26 cellular contexts compared by ENCODE assay signal in the genomic region with DNA sequence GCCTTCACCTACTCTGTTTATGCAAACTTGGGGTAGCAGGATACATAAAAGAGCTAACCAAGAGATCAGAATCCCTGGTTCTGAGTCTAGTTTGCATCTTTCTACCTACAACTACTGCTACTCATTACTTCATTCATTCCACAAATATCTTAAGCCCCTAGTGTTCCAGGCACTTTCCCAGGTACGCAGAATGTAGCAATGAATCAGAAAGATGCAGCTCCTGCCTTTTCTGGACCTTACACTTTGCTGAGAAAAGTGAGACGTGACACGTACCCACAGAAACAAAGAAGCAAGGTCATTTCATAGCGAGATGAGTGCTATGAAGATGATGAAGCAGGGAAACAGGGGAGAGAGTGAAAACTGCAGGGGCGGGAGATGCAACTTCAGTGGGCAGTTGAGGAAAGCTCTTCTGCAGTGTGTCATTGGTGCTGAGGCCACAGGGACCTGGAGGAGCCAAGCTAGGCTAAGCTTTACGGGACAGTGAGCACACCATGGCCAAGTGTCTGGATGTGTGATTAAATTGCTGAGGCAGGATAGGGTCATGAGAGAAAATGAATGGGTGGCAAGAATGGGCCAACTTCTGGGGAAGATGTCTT.
DNase-seq lines count a peak whose midpoint lies in the region; ATAC-seq and TF ChIP-seq lines count a peak whose summit lies in the region.
"Had no signal": no experiment of that assay in that cellular context is flagged by ENCODE, and none has a peak within 500 bp of the region (broad histone marks: within the 10 kb centered on the region; RNA-seq: fewer than 3 reads in every experiment).

No MANE protein-coding gene starts in this region.

- 0 out of 4 replicates have a peak overlapping the region, but pooled peaks of 1 of the 2 experiments have one; percentile 44 for H4K8ac ChIP-seq in IMR-90 (ENCODE audit: low read depth in 2 of 2, low read length in 2 of 2)

- H3K56ac ChIP-seq in IMR-90 (ENCODE audit: extremely low read depth, insufficient read depth, low read length) = no peak overlapping the region

- no peak for TF ChIP-seq CTCF in IMR-90 (conservative IDR thresholded peaks at IDR 0.05; ENCODE audit: low read depth, low read length)

- peak overlapping the region; percentile 90; the same call in 1 of the 2 replicates for H2AK5ac ChIP-seq in IMR-90 (ENCODE audit: low read depth, low read length)

- H4K20me1 ChIP-seq in IMR-90 (ENCODE audit: insufficient read depth, low read length) = no peaks in the 10 kb centered on the region

- H3K14ac ChIP-seq in IMR-90 (replicated peaks; ENCODE audit: low read depth, low read length) = peak overlapping the region; percentile 35

- no peaks in the 10 kb centered on the region for H3K9me3 Mint-ChIP-seq in activated naive CD4-positive, alpha-beta T cell treated with anti-CD3 and anti-CD28 coated beads, Interleukin-2, amount 50 U/mL, for 72 hours
- peaks cover 3% of the 10 kb centered on the region for H3K9me3 Mint-ChIP-seq in activated naive CD4-positive, alpha-beta T cell treated with anti-CD3 and anti-CD28 coated beads, Interleukin-2, amount 10 ng/mL, durations not matched to agents 7 days and 5 days
- H3K9me3 Mint-ChIP-seq in activated T-helper 17 cell treated with anti-CD3 and anti-CD28 coated beads, Interleukin-2, amount 50 U/mL, for 72 hours = no peaks in the 10 kb centered on the region
- peaks cover 0 to 2% of the 10 kb centered on the region in 2 donors for H3K9me3 Mint-ChIP-seq in stimulated activated naive B cell treated with anti-CD40 and anti-IgM and Interleukin-4, amounts not matched to agents 10 μg/mL and 1 μg/mL and 100 μg/mL, for 72 hours
- H3K9me3 Mint-ChIP-seq: GM23338 had no signal

- no TSS peak for BruUV-seq in IMR-90 (replicated peaks; lab: Mats Ljungman, UMichigan)

- H2BK20ac ChIP-seq in IMR-90 (ENCODE audit: low read depth, low read length) = peak overlapping the region; percentile 39; the same call in 1 of the 2 replicates

- peak overlapping the region; percentile 30 for H3K4ac ChIP-seq in IMR-90 (ENCODE audit: low read depth, low read length)

- H3K9me1 ChIP-seq in IMR-90 (ENCODE audit: insufficient read depth, low read length) = peaks cover 7% of the 10 kb centered on the region; the same call in 1 of the 2 replicates

- H3K4me1 ChIP-seq in IMR-90 (ENCODE audit: control insufficient read depth, insufficient read depth, low read length) = peaks cover 11% of the 10 kb centered on the region
- H3K4me1 ChIP-seq: colonic mucosa had no signal

- H3K9ac ChIP-seq in IMR-90 (ENCODE audit: low read depth, low read length) = no peak overlapping the region

- H3K27ac ChIP-seq in IMR-90 (ENCODE audit: insufficient read depth, low read length) = no peak overlapping the region
- H3K27ac ChIP-seq: colonic mucosa, heart left ventricle, sigmoid colon, SK-N-MC had no signal

- H3K4me3 ChIP-seq in IMR-90 (ENCODE audit: insufficient read depth, low read depth, low read length) = no peak overlapping the region
- H3K4me3 ChIP-seq: colonic mucosa, GM12878, GM23338, heart left ventricle, sigmoid colon, SK-N-MC had no signal

- peak overlapping the region; percentile 42 for H4K91ac ChIP-seq in IMR-90 (ENCODE audit: insufficient read depth, low read depth, low read length)

- 86% methylated on average over 5 of the region's 6 CpGs; no CpG with 5 or more reads in 1 of the 2 experiments for WGBS in IMR-90 (ENCODE audit: extremely low coverage in 2 of 2, insufficient read length in 1 of 2), 2 experiments

- peak overlapping the region; percentile 9; the same call in 1 of the 2 replicates for H2BK120ac ChIP-seq in IMR-90 (ENCODE audit: low read depth, low read length)

- POLR2A ChIA-PET in IMR-90 (lab: Charles Lee; ENCODE audit: unreplicated experiment) = no interaction called here

- intact Hi-C loops in IMR-90 (cut with micrococcal nuclease) = no loop called here

- peak overlapping the region; percentile 6 for H2AFZ ChIP-seq in IMR-90 (replicated peaks; ENCODE audit: low read length, poor library complexity)

- H2BK15ac ChIP-seq in IMR-90 (ENCODE audit: low read depth, low read length) = peak overlapping the region; percentile 49; the same call in 1 of the 3 replicates

- dilution Hi-C loops in IMR-90 (cut with HindIII; ENCODE audit: low sequenced_read_pairs, unreplicated experiment) = no loop called here

- H3K4me1 Mint-ChIP-seq in activated naive CD4-positive, alpha-beta T cell treated with anti-CD3 and anti-CD28 coated beads, Interleukin-2, amount 10 ng/mL, durations not matched to agents 7 days and 5 days = peaks cover 15% of the 10 kb centered on the region
- peaks cover 20% of the 10 kb centered on the region for H3K4me1 Mint-ChIP-seq in activated T-helper 17 cell treated with anti-CD3 and anti-CD28 coated beads, Interleukin-2, amount 50 U/mL, for 72 hours
- peaks cover 12 to 15% of the 10 kb centered on the region in 2 donors for H3K4me1 Mint-ChIP-seq in stimulated activated naive B cell treated with anti-CD40 and anti-IgM and Interleukin-4, amounts not matched to agents 10 μg/mL and 1 μg/mL and 100 μg/mL, for 72 hours

- no peak overlapping the region for H4K5ac ChIP-seq in IMR-90 (ENCODE audit: low read depth, low read length)

- H3K9me3 ChIP-seq in IMR-90 (ENCODE audit: control insufficient read depth, insufficient read depth, low read length) = no peaks in the 10 kb centered on the region
- H3K9me3 ChIP-seq: colonic mucosa, sigmoid colon had no signal

- no peak overlapping the region for H2BK5ac ChIP-seq in IMR-90 (ENCODE audit: low read depth, low read length, poor library complexity, severe bottlenecking)

- peaks cover 60% of the 10 kb centered on the region for H3K27me3 Mint-ChIP-seq in activated naive CD4-positive, alpha-beta T cell treated with anti-CD3 and anti-CD28 coated beads, Interleukin-2, amount 10 ng/mL, durations not matched to agents 7 days and 5 days
- peaks cover 31% of the 10 kb centered on the region for H3K27me3 Mint-ChIP-seq in activated T-helper 17 cell treated with anti-CD3 and anti-CD28 coated beads, Interleukin-2, amount 50 U/mL, for 72 hours
- H3K27me3 Mint-ChIP-seq in stimulated activated naive B cell treated with anti-CD40 and anti-IgM and Interleukin-4, amounts not matched to agents 10 μg/mL and 1 μg/mL and 100 μg/mL, for 72 hours = no peaks in the 10 kb centered on the region
- H3K27me3 Mint-ChIP-seq: type B pancreatic cell had no signal

- in situ Hi-C loops in IMR-90 (cut with MboI; ENCODE audit: low sequenced_read_pairs) = no loop called here

- peak; percentile 50 to 67 for ATAC-seq in activated naive CD4-positive, alpha-beta T cell treated with anti-CD3 and anti-CD28 coated beads, Interleukin-2, amount 50 U/mL, for 72 hours
- no peak for ATAC-seq in IMR-90 (ENCODE audit: low read depth)
- peak; percentile 82 for ATAC-seq in activated T-helper 17 cell treated with anti-CD3 and anti-CD28 coated beads, Interleukin-2, amount 50 U/mL, for 72 hours (replicated peaks)
- peak; percentile 4 to 13 for ATAC-seq in stimulated activated naive B cell treated with anti-CD40 and anti-IgM and Interleukin-4, amounts not matched to agents 10 μg/mL and 1 μg/mL and 100 μg/mL, for 72 hours (replicated peaks)
- ATAC-seq in HG02610 (IDR thresholded peaks at IDR 0.05; ENCODE audit: unreplicated experiment) = no peak
- ATAC-seq: GM23338, heart left ventricle had no signal

- TF ChIP-seq RAD21 in IMR-90 (IDR thresholded peaks at IDR 0.05; ENCODE audit: low read length) = no peak

- no peaks in the 10 kb centered on the region for H3K27me3 ChIP-seq in IMR-90 (ENCODE audit: control insufficient read depth, insufficient read depth, low read length)
- H3K27me3 ChIP-seq: colonic mucosa, sigmoid colon had no signal

- H3K27ac Mint-ChIP-seq in activated naive CD4-positive, alpha-beta T cell treated with anti-CD3 and anti-CD28 coated beads, Interleukin-2, amount 50 U/mL, for 72 hours = no peak overlapping the region
- no peak overlapping the region for H3K27ac Mint-ChIP-seq in activated naive CD4-positive, alpha-beta T cell treated with anti-CD3 and anti-CD28 coated beads, Interleukin-2, amount 10 ng/mL, durations not matched to agents 7 days and 5 days
- H3K27ac Mint-ChIP-seq in activated T-helper 17 cell treated with anti-CD3 and anti-CD28 coated beads, Interleukin-2, amount 50 U/mL, for 72 hours = peak overlapping the region; percentile 80
- no peak overlapping the region for H3K27ac Mint-ChIP-seq in stimulated activated naive B cell treated with anti-CD40 and anti-IgM and Interleukin-4, amounts not matched to agents 10 μg/mL and 1 μg/mL and 100 μg/mL, for 72 hours
- H3K27ac Mint-ChIP-seq: CD4-positive, alpha-beta T cell; GM23338; nephron progenitor cell; type B pancreatic cell had no signal

- no peak overlapping the region for H2AK9ac ChIP-seq in IMR-90 (replicated peaks; ENCODE audit: low read depth, low read length, poor library complexity)

- no peaks in the 10 kb centered on the region for H3K79me1 ChIP-seq in IMR-90 (ENCODE audit: low read depth in 1 of 2, low read length in 2 of 2)

- CTCF ChIA-PET in activated naive CD4-positive, alpha-beta T cell treated with anti-CD3 and anti-CD28 coated beads, Interleukin-2, amount 10 ng/mL, durations not matched to agents 7 days and 5 days (lab: Charles Lee) = interaction anchor here (0.6 to 1.2 kb wide), 2 partner anchors 56 to 133 kb away, joined by 3 to 4 read pairs; no protein-coding TSS in a partner anchor
- CTCF ChIA-PET in IMR-90 (lab: Yijun Ruan, JAX) = no interaction called here

- no peak for TF ChIP-seq POLR2A in IMR-90 (IDR thresholded peaks at IDR 0.05; ENCODE audit: low read depth, low read length)

- no peak for DNase-seq in activated naive CD4-positive, alpha-beta T cell treated with anti-CD3 and anti-CD28 coated beads, Interleukin-2, amount 50 U/mL, for 72 hours (ENCODE audit: low spot score in 2 of 2)
- no peak for DNase-seq in activated naive CD4-positive, alpha-beta T cell treated with anti-CD3 and anti-CD28 coated beads, Interleukin-2, amount 10 ng/mL, durations not matched to agents 7 days and 5 days
- DNase-seq in IMR-90 (no peak), NCI-H1092 (lab: John Stamatoyannopoulos, UW) (no peak)
- DNase-seq in stimulated activated naive B cell treated with anti-CD40 and anti-IgM and Interleukin-4, amounts not matched to agents 10 μg/mL and 1 μg/mL and 100 μg/mL, for 72 hours = no peak
- no peak for DNase-seq in activated CD4-positive, CD25-positive, alpha-beta regulatory T cell treated with anti-CD3 and anti-CD28 coated beads, Interleukin-2, amount 50 U/mL, for 72 hours
- DNase-seq: activated CD4-positive, CD25-positive, alpha-beta regulatory T cell; CD4-positive, alpha-beta T cell; colonic mucosa; heart left ventricle; Karpas-422; midbrain; NCI-H1048; NCI-H2029 treated with DMSO at 0.1 percent for 48 hours; NCI-H446; nephron progenitor cell; NK-92 treated with Interleukin-12 subunit alpha and Interleukin-12 subunit beta, amount 100 ng/mL, for 24 hours; posterior cingulate gyrus; sigmoid colon; stimulated activated naive CD4-positive, alpha-beta T cell had no signal

- peaks cover 0 to 7% of the 10 kb centered on the region in 2 donors for H3K36me3 Mint-ChIP-seq in activated naive CD4-positive, alpha-beta T cell treated with anti-CD3 and anti-CD28 coated beads, Interleukin-2, amount 50 U/mL, for 72 hours
- H3K36me3 Mint-ChIP-seq in activated naive CD4-positive, alpha-beta T cell treated with anti-CD3 and anti-CD28 coated beads, Interleukin-2, amount 10 ng/mL, durations not matched to agents 7 days and 5 days = no peaks in the 10 kb centered on the region
- H3K36me3 Mint-ChIP-seq in activated T-helper 17 cell treated with anti-CD3 and anti-CD28 coated beads, Interleukin-2, amount 50 U/mL, for 72 hours (ENCODE audit: low read depth) = no peaks in the 10 kb centered on the region
- H3K36me3 Mint-ChIP-seq in stimulated activated naive B cell treated with anti-CD40 and anti-IgM and Interleukin-4, amounts not matched to agents 10 μg/mL and 1 μg/mL and 100 μg/mL, for 72 hours = no peaks in the 10 kb centered on the region

- H3K18ac ChIP-seq in IMR-90 (ENCODE audit: low read depth, low read length) = no peak overlapping the region

- H3K36me3 ChIP-seq in IMR-90 (ENCODE audit: control insufficient read depth, insufficient read depth, low read length) = no peaks in the 10 kb centered on the region
- H3K36me3 ChIP-seq: colonic mucosa, heart left ventricle, sigmoid colon had no signal

- H3K4me2 ChIP-seq in IMR-90 (ENCODE audit: low read depth, low read length) = no peak overlapping the region
- H3K4me2 ChIP-seq: GM23338 had no signal

- no peak overlapping the region for H3K23ac ChIP-seq in IMR-90 (ENCODE audit: low read depth, low read length)

- no peak overlapping the region for H3K4me3 Mint-ChIP-seq in activated naive CD4-positive, alpha-beta T cell treated with anti-CD3 and anti-CD28 coated beads, Interleukin-2, amount 10 ng/mL, durations not matched to agents 7 days and 5 days
- H3K4me3 Mint-ChIP-seq in activated T-helper 17 cell treated with anti-CD3 and anti-CD28 coated beads, Interleukin-2, amount 50 U/mL, for 72 hours = peak overlapping the region; percentile 41
- peak overlapping the region in 1 of 2 donors; percentile 50 for H3K4me3 Mint-ChIP-seq in stimulated activated naive B cell treated with anti-CD40 and anti-IgM and Interleukin-4, amounts not matched to agents 10 μg/mL and 1 μg/mL and 100 μg/mL, for 72 hours
- H3K4me3 Mint-ChIP-seq: CD4-positive, alpha-beta T cell; GM23338; nephron progenitor cell; type B pancreatic cell had no signal

Comparison
In these comparisons a context has a peak if more than half of its experiments do, and no peak if none do; other contexts are left out.
1. ATAC-seq: peak in activated naive CD4-positive, alpha-beta T cell treated with anti-CD3 and anti-CD28 coated beads, Interleukin-2, amount 50 U/mL, for 72 hours (2 of 2), activated T-helper 17 cell treated with anti-CD3 and anti-CD28 coated beads, Interleukin-2, amount 50 U/mL, for 72 hours (single experiment) and stimulated activated naive B cell treated with anti-CD40 and anti-IgM and Interleukin-4, amounts not matched to agents 10 μg/mL and 1 μg/mL and 100 μg/mL, for 72 hours (2 of 2); none in IMR-90 (single experiment) and HG02610 (single experiment).